Comparison of ENCODE assay signal across 2 cellular contexts in the genomic region with DNA sequence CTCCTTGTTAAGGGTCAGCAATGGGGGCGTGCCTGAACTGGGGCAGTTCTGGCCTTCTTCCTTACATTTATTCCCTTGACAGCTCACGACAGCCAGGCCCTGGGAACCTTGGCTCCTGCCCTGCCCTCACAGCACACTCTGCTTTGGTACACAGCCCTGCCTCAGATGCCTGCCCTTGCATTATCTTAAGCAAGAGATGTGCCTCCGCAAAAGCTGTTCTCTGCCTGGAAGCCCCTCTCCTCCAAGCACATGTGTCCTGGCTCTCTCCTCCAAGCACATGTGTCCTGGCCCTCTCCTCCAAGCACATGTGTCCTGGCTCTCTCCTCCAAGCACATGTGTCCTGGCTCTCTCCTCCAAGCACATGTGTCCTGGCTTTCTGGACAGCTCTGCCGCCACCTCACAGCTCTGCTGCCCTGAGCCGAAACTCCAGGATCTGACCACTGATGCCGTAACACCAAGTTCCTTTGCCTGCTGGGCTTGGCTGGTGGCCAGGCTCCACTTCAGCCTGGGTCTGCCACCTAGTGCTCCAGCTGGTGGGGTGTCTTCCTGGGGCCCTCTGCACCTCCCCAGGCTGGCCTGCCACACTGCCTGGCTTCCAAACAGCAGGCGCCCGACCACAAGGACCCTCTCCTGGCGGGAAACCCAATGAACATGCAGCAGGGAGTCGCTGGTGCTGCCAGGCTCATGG.
TF ChIP-seq lines count a peak whose summit lies in the region.

No MANE protein-coding gene starts in this region.

TF ChIP-seq in HepG2, 621 proteins besides CTCF, POLR2A, EP300 and RAD21:
- TF ChIP-seq, protein P1, sequence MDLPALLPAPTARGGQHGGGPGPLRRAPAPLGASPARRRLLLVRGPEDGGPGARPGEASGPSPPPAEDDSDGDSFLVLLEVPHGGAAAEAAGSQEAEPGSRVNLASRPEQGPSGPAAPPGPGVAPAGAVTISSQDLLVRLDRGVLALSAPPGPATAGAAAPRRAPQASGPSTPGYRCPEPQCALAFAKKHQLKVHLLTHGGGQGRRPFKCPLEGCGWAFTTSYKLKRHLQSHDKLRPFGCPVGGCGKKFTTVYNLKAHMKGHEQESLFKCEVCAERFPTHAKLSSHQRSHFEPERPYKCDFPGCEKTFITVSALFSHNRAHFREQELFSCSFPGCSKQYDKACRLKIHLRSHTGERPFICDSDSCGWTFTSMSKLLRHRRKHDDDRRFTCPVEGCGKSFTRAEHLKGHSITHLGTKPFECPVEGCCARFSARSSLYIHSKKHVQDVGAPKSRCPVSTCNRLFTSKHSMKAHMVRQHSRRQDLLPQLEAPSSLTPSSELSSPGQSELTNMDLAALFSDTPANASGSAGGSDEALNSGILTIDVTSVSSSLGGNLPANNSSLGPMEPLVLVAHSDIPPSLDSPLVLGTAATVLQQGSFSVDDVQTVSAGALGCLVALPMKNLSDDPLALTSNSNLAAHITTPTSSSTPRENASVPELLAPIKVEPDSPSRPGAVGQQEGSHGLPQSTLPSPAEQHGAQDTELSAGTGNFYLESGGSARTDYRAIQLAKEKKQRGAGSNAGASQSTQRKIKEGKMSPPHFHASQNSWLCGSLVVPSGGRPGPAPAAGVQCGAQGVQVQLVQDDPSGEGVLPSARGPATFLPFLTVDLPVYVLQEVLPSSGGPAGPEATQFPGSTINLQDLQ (CRISPR knock-in tag; IDR thresholded peaks at IDR 0.05) = 0 out of 2 replicates have a peak, but pooled peaks have one; percentile 38
- no peak for TF ChIP-seq FOSL2 (CRISPR knock-in tag; IDR thresholded peaks at IDR 0.05)
- TF ChIP-seq, protein P2, sequence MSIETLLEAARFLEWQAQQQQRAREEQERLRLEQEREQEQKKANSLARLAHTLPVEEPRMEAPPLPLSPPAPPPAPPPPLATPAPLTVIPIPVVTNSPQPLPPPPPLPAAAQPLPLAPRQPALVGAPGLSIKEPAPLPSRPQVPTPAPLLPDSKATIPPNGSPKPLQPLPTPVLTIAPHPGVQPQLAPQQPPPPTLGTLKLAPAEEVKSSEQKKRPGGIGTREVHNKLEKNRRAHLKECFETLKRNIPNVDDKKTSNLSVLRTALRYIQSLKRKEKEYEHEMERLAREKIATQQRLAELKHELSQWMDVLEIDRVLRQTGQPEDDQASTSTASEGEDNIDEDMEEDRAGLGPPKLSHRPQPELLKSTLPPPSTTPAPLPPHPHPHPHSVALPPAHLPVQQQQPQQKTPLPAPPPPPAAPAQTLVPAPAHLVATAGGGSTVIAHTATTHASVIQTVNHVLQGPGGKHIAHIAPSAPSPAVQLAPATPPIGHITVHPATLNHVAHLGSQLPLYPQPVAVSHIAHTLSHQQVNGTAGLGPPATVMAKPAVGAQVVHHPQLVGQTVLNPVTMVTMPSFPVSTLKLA (IDR thresholded peaks at IDR 0.05) = peak; percentile 92

TF ChIP-seq in K562, 482 proteins besides CTCF, POLR2A, EP300 and RAD21:
- TF ChIP-seq NFIC (IDR thresholded peaks at IDR 0.05) (0 out of 2 replicates have a peak, but pooled peaks have one; percentile 33), U2AF2 (optimal IDR thresholded peaks at IDR 0.05; ENCODE audit: low read depth, low read length) (no peak), ZNF217 (CRISPR knock-in tag; IDR thresholded peaks at IDR 0.05) (no peak)
